In genomic region chr5:127326438-127326837, GRCh38 we compare ENCODE assay signal across 23 cellular contexts. TPM values are rescaled to one million over a fixed set of nuclear protein-coding genes. Genes with fewer than 3 reads are reported as not detected.
A peak's percentile ranks its signal among the peaks of the same experiment; 100 is the strongest.
DNase-seq lines count a peak whose midpoint lies in the region; ATAC-seq, FAIRE-seq and TF ChIP-seq lines count a peak whose summit lies in the region.
"Had no signal": no experiment of that assay in that cellular context is flagged by ENCODE, and none has a peak within 500 bp of the region (broad histone marks: within the 10 kb centered on the region; RNA-seq: fewer than 3 reads in every experiment).

No MANE protein-coding gene starts in this region.

- no peaks in the 10 kb centered on the region for H3K23me2 ChIP-seq in H1 (ENCODE audit: low read depth, low read length)

- H2AFZ ChIP-seq in PC-3 (ENCODE audit: low read length) = no peak overlapping the region
- H2AFZ ChIP-seq in H1 (ENCODE audit: low read length) = no peak overlapping the region

- intact Hi-C loops in PC-3 (cut with micrococcal nuclease) (no loop called here), esophagus muscularis mucosa (cut with DNase I) (no loop called here)

- H2BK12ac ChIP-seq in H1 (ENCODE audit: low read depth, low read length) = no peak overlapping the region

- TF ChIP-seq CTCF in A549 (IDR thresholded peaks at IDR 0.05) (no peak), PC-3 (conservative IDR thresholded peaks at IDR 0.05; ENCODE audit: low read depth, low read length) (peak; percentile 42; the same call in 1 of the 2 replicates), H1 (IDR thresholded peaks at IDR 0.05; ENCODE audit: control extremely low read depth in 1 of 3, insufficient read depth in 1 of 3, low read depth in 1 of 3, low read length in 3 of 3) (peak in 2 of 3 experiments; percentile 18 to 41; a peak in 2 of 4 replicates), esophagus muscularis mucosa (IDR thresholded peaks at IDR 0.05) (no peak)

- peaks cover 62% of the 10 kb centered on the region for H3K27me3 ChIP-seq in PC-3 (ENCODE audit: low read length)
- H3K27me3 ChIP-seq in H1 (replicated peaks in 1 of 4; ENCODE audit: control insufficient read depth in 3 of 4, extremely low read depth in 1 of 4, insufficient read depth in 3 of 4, low read length in 3 of 4) = no peaks in the 10 kb centered on the region
- H3K27me3 ChIP-seq in esophagus muscularis mucosa = peaks cover 0 to 6% (median 0%) of the 10 kb centered on the region in 4 donors

- H4K8ac ChIP-seq in H1 (ENCODE audit: extremely low read depth, insufficient read depth, low read length) = no peak overlapping the region

- no peak for TF ChIP-seq RAD21 in A549 (conservative IDR thresholded peaks at IDR 0.05 in 1 of 2, IDR thresholded peaks at IDR 0.05 in 1 of 2)
- 0 out of 4 replicates have a peak, but pooled peaks of 1 of the 2 experiments have one; percentile 4 for TF ChIP-seq RAD21 in H1 (IDR thresholded peaks at IDR 0.05 in 1 of 2, conservative IDR thresholded peaks at IDR 0.05 in 1 of 2; ENCODE audit: low read depth in 2 of 2, low read length in 2 of 2)

- POLR2A ChIA-PET in A549 (lab: Yijun Ruan, JAX) (no interaction called here), PC-3 (lab: Charles Lee; ENCODE audit: unreplicated experiment) (no interaction called here), H1 (lab: Charles Lee; ENCODE audit: partially characterized antibody) (interaction anchor here (0.5 to 0.9 kb wide), 2 partner anchors 13 to 26 kb away, joined by 3 read pairs; no protein-coding TSS in a partner anchor)

- H3K4ac ChIP-seq in H1 (replicated peaks; ENCODE audit: insufficient read length, low read depth, low read length) = no peak overlapping the region

- DNase-seq in A549 (ENCODE audit: low read depth in 1 of 2, low spot score in 1 of 2) (peak in 1 of 2 experiments; percentile 4), ELR (ENCODE audit: low read depth) (peak; percentile 17), PC-3 (peak; percentile 34), H1 (ENCODE audit: low read depth in 1 of 2, low spot score in 2 of 2) (no peak), esophagus muscularis mucosa (ENCODE audit: extremely low spot score) (no peak), AG08395 (ENCODE audit: low spot score) (no peak)
- DNase-seq in stimulated activated CD4-positive, alpha-beta T cell treated with anti-CD3 and anti-CD28 coated beads, Interleukin-2, amount 100 ng/mL, for 48 hours = no peak
- DNase-seq: AML-193; CD4-positive, alpha-beta memory T cell; DMS79; NCI-H1048; NCI-H1436 treated with DMSO at 0.1 percent for 48 hours; NCI-H2029 treated with DMSO at 0.1 percent for 48 hours; NCI-H2171 treated with DMSO at 0.1 percent for 48 hours; NCI-H82; T-cell had no signal

- 36% methylated on average over 4 of the region's 4 CpGs for WGBS in A549 (ENCODE audit: missing lambda C conversion rate)
- 67% methylated on average over 4 of the region's 4 CpGs; no CpG with 5 or more reads in 1 of the 2 experiments for WGBS in H1 (ENCODE audit: extremely low coverage in 1 of 2, insufficient coverage in 1 of 2, insufficient read length in 1 of 2, insufficient replicate concordance in 2 of 2, low coverage in 1 of 2, low lambda C conversion rate in 2 of 2, missing lambda C conversion rate in 1 of 2), 2 experiments
- WGBS in esophagus muscularis mucosa = 81% methylated on average over 4 of the region's 4 CpGs

- H3K79me1 ChIP-seq in H1 (ENCODE audit: low read depth, low read length) = no peaks in the 10 kb centered on the region; the same call in 1 of the 2 replicates

- no peaks in the 10 kb centered on the region for H4K20me1 ChIP-seq in PC-3 (ENCODE audit: low read length)
- no peaks in the 10 kb centered on the region for H4K20me1 ChIP-seq in H1 (replicated peaks in 1 of 2; ENCODE audit: control insufficient read depth in 1 of 2, insufficient read depth in 2 of 2, low read length in 2 of 2)

- no peaks in the 10 kb centered on the region for H3F3A ChIP-seq in PC-3 (ENCODE audit: low read length, unreplicated experiment)

- H3K4me1 ChIP-seq in A549 (no peaks in the 10 kb centered on the region), PC-3 (ENCODE audit: insufficient read depth, low read length) (no peaks in the 10 kb centered on the region), H1 (replicated peaks in 1 of 4; ENCODE audit: control insufficient read depth in 3 of 4, insufficient read depth in 4 of 4, low read length in 3 of 4) (peaks cover 1 to 19% (median 16%) of the 10 kb centered on the region in 4 experiments; a peak in 6 of 7 replicates), esophagus muscularis mucosa (no peaks in the 10 kb centered on the region)
- H3K4me1 ChIP-seq: HAP-1 had no signal

- H2BK15ac ChIP-seq in H1 (ENCODE audit: low read length) = no peak overlapping the region

- H3K36me3 ChIP-seq in PC-3 (ENCODE audit: low read depth, low read length) (no peaks in the 10 kb centered on the region), H1 (ENCODE audit: control insufficient read depth in 2 of 4, insufficient read depth in 4 of 4, low read length in 3 of 4) (no peaks in the 10 kb centered on the region), esophagus muscularis mucosa (no peaks in the 10 kb centered on the region)
- H3K36me3 ChIP-seq: HAP-1 had no signal

- H3K23ac ChIP-seq in H1 (ENCODE audit: insufficient read length) = no peak overlapping the region

- no peak overlapping the region for H3K27ac ChIP-seq in A549
- H3K27ac ChIP-seq in PC-3 (ENCODE audit: low read length) = no peak overlapping the region
- no peak overlapping the region for H3K27ac ChIP-seq in H1 (ENCODE audit: low read depth, low read length)
- H3K27ac ChIP-seq in esophagus muscularis mucosa (replicated peaks in 1 of 4) = no peak overlapping the region
- H3K27ac ChIP-seq: HL-60, SK-N-MC had no signal

- CTCF ChIA-PET in A549 (lab: Yijun Ruan, JAX) = interaction anchor here (1.0 kb wide), 1 partner anchor 167 kb away, joined by 3 read pairs; no protein-coding TSS in a partner anchor
- CTCF ChIA-PET in PC-3 (lab: Charles Lee) = no interaction called here
- CTCF ChIA-PET in H1 (lab: Charles Lee; ENCODE audit: partially characterized antibody) = interaction anchor here (0.8 to 1.8 kb wide), 8 partner anchors 10 to 386 kb away, joined by 3 to 6 read pairs (median 4); no protein-coding TSS in a partner anchor

- H3K9ac ChIP-seq in PC-3 (ENCODE audit: low read length) = no peak overlapping the region
- H3K9ac ChIP-seq in H1 (replicated peaks in 1 of 4; ENCODE audit: extremely low read depth in 1 of 4, low read depth in 3 of 4, low read length in 3 of 4) = no peak overlapping the region

- peak; percentile 53 to 73; a peak in 2 of 6 replicates for ATAC-seq in A549
- ATAC-seq in PC-3 = no peak
- ATAC-seq in HG03439 (IDR thresholded peaks at IDR 0.05; ENCODE audit: unreplicated experiment) = no peak
- ATAC-seq: Right ventricle myocardium inferior, T-cell had no signal

- no peak overlapping the region for H3K4me3 ChIP-seq in A549
- no peak overlapping the region for H3K4me3 ChIP-seq in PC-3 (ENCODE audit: low read length)
- no peak overlapping the region for H3K4me3 ChIP-seq in H1 (ENCODE audit: extremely low read depth in 1 of 4, insufficient read depth in 2 of 4, low read depth in 3 of 4, low read length in 4 of 4)
- H3K4me3 ChIP-seq in esophagus muscularis mucosa = no peak overlapping the region
- H3K4me3 ChIP-seq: HAP-1, SK-N-MC had no signal

- H3K14ac ChIP-seq in H1 (ENCODE audit: insufficient read length) = no peak overlapping the region

- no peak overlapping the region for H2BK120ac ChIP-seq in H1 (replicated peaks; ENCODE audit: low read depth, low read length)

- no peak overlapping the region for H2BK20ac ChIP-seq in H1 (ENCODE audit: low read length)

- no peak for FAIRE-seq in A549 (lab: Jason Lieb, UNC)
- FAIRE-seq in H1 (lab: Jason Lieb, UNC) = peak; percentile 60
- FAIRE-seq: A204.1, GM12892 had no signal

- TF ChIP-seq POLR2A in A549 (IDR thresholded peaks at IDR 0.05; ENCODE audit: low read length) (no peak), H1 (IDR thresholded peaks at IDR 0.05; ENCODE audit: control extremely low read depth in 1 of 2, low read depth in 2 of 2, low read length in 2 of 2) (no peak), esophagus muscularis mucosa (IDR thresholded peaks at IDR 0.05; ENCODE audit: low read depth) (no peak)

- H3K4me2 ChIP-seq in A549 (no peak overlapping the region), PC-3 (ENCODE audit: low read length) (no peak overlapping the region), H1 (ENCODE audit: insufficient read depth in 1 of 2, low read depth in 2 of 2, low read length in 2 of 2) (no peak overlapping the region)

- H3K18ac ChIP-seq in H1 (ENCODE audit: extremely low read depth, low read length) = no peak overlapping the region

- TF ChIP-seq EP300 in A549 (IDR thresholded peaks at IDR 0.05) (no peak), H1 (IDR thresholded peaks at IDR 0.05; ENCODE audit: borderline replicate concordance in 1 of 2, low read depth in 2 of 2, low read length in 2 of 2) (no peak), esophagus muscularis mucosa (IDR thresholded peaks at IDR 0.05) (no peak)

- no peak overlapping the region for H4K5ac ChIP-seq in H1 (ENCODE audit: insufficient read length, low read depth, low read length)

- no peak overlapping the region for H2AK5ac ChIP-seq in H1 (ENCODE audit: low read depth, low read length)

- no peaks in the 10 kb centered on the region for H3K79me2 ChIP-seq in PC-3 (ENCODE audit: low read length)
- peaks cover 0 to 68% of the 10 kb centered on the region in 2 experiments; a peak in 3 of 4 replicates for H3K79me2 ChIP-seq in H1 (ENCODE audit: control insufficient read depth in 1 of 2, insufficient read depth in 2 of 2, low read length in 2 of 2)

- H4K91ac ChIP-seq in H1 (replicated peaks; ENCODE audit: insufficient read length, low read length) = no peak overlapping the region

- H3K56ac ChIP-seq in H1 (replicated peaks; ENCODE audit: insufficient read length, low read depth, low read length) = no peak overlapping the region

- BruUV-seq in PC-3 (replicated peaks; lab: Mats Ljungman, UMichigan) = no TSS peak

- H2BK5ac ChIP-seq in H1 (ENCODE audit: low read depth, low read length) = no peak overlapping the region

- H3K9me3 ChIP-seq in A549 (no peaks in the 10 kb centered on the region), PC-3 (ENCODE audit: low read length) (no peaks in the 10 kb centered on the region), H1 (ENCODE audit: insufficient read depth in 2 of 2, low read depth in 1 of 2, low read length in 1 of 2) (no peaks in the 10 kb centered on the region), esophagus muscularis mucosa (no peaks in the 10 kb centered on the region)
- H3K9me3 ChIP-seq: HAP-1 had no signal

- H3K9me2 ChIP-seq in PC-3 (replicated peaks; ENCODE audit: low read length) = no peaks in the 10 kb centered on the region

RNA-seq across cellular contexts. Expression of gene MEGF10, which starts 35.8 kb away (rescaled TPM):
- polyA plus RNA-seq in A549 (2011; rRNA removed) (0.01 TPM in 1 of 2 replicates, not detected in the other), A549 (2017; fragmentation: RNase III; extraction: RNeasy Plus Mini Kit Qiagen cat#74134 plus additional on column Dnase treatment) (not detected in 3 replicates), H1 (2011; rRNA removed) (27.8 and 53.1 TPM in 2 replicates)
- not detected in 2 replicates for polyA plus RNA-seq in A549 (2012; cell fraction: cytosol; rRNA removed)
- not detected in 2 replicates for polyA plus RNA-seq in A549 (2012; cell fraction: nucleus; rRNA removed)
- not detected in 2 replicates for polyA minus RNA-seq in A549 (2011; rRNA and poly(A)+ RNA removed)
- total RNA-seq in PC-3 (2014; rRNA removed) (not detected in 2 replicates), esophagus muscularis mucosa (1 to 10 TPM in 2 of 4 donors, under 1 TPM in 2; 0.50 to 2.9 (median 0.95) TPM)
- total RNA-seq in H1 (2021; fragmentation: NEBNext Ultra II Directional; extraction: Animal tissue kit (Norgen Biotek cat#: 25700)) = 38.2 and 43.2 TPM in 2 replicates
- 24.7 TPM for polyA plus RNA-seq in H1 (2011; cell fraction: cytosol; rRNA removed)
- 124 TPM for polyA plus RNA-seq in H1 (2011; cell fraction: nucleus; rRNA removed)
- polyA plus RNA-seq in H1 (2012, experiment 1 of 2) = 20.0 to 43.4 TPM (median 30.2 TPM) in 4 replicates
- polyA plus RNA-seq in H1 (2012, experiment 2 of 2) = 5.1 TPM
- polyA plus RNA-seq in H1 (2013, experiment 1 of 2) = 34.1 TPM
- 32.7 TPM for polyA plus RNA-seq in H1 (2013, experiment 2 of 2)
- polyA minus RNA-seq in H1 (2011; rRNA and poly(A)+ RNA removed) = 279 and 422 TPM in 2 replicates
- polyA minus RNA-seq in H1 (2011; cell fraction: cytosol; rRNA and poly(A)+ RNA removed) = 46.1 TPM
- 141 TPM for polyA minus RNA-seq in H1 (2011; cell fraction: nucleus; rRNA and poly(A)+ RNA removed)
- total RNA-seq: CD4-positive, alpha-beta memory T cell had no signal
- polyA plus RNA-seq: CD4-positive, alpha-beta memory T cell had no signal

Comparison
In these comparisons a context has a peak if more than half of its experiments do, and no peak if none do; other contexts are left out.
1. ATAC-seq: peak in A549 (2 of 2); none in PC-3 (single experiment) and HG03439 (single experiment).
2. DNase-seq: peak in ELR (single experiment) and PC-3 (single experiment); none in H1 (0 of 2), stimulated activated CD4-positive, alpha-beta T cell treated with anti-CD3 and anti-CD28 coated beads, Interleukin-2, amount 100 ng/mL, for 48 hours (0 of 2), esophagus muscularis mucosa (single experiment) and AG08395 (single experiment).
3. CTCF ChIP-seq: peak in PC-3 (single experiment) and H1 (2 of 3); none in A549 (single experiment) and esophagus muscularis mucosa (0 of 3).
4. RNA of gene MEGF10, which starts 35.8 kb away (total RNA-seq): 38.2 to 43.2 TPM in H1; 0.50 to 2.9 TPM in esophagus muscularis mucosa and not detected in PC-3; every median in the first group is over 10 times any median in the second.
5. Of the 18 proteins assayed by ChIP-seq in both H1 and A549: peak only in H1: CTCF; only in A549: none; in both: none; in neither: 16; mixed calls (peak in some experiments, not most) for 1.